ENCODE assay signal across 8 cellular contexts in genomic region chr11:119341222-119342022, GRCh38. TPM values are rescaled to one million over a fixed set of nuclear protein-coding genes. Genes with fewer than 3 reads are reported as not detected.
DNase-seq lines count a peak whose midpoint lies in the region; ATAC-seq and TF ChIP-seq lines count a peak whose summit lies in the region.
"Had no signal": no experiment of that assay in that cellular context is flagged by ENCODE, and none has a peak within 500 bp of the region (broad histone marks: within the 10 kb centered on the region; RNA-seq: fewer than 3 reads in every experiment).

No MANE protein-coding gene starts in this region.

- H3K9ac ChIP-seq in iPS-20b (ENCODE audit: low read depth, low read length): no peak overlapping the region

- H3K27ac ChIP-seq in iPS-20b (ENCODE audit: low read length): no peak overlapping the region
- H3K27ac ChIP-seq in substantia nigra (ENCODE audit: low read depth, low read length, poor library complexity, severe bottlenecking): peak overlapping the region; percentile 69
- H3K27ac ChIP-seq: HL-60 had no signal

- peaks cover 7% of the 10 kb centered on the region; the same call in 1 of the 2 replicates for H3K36me3 ChIP-seq in iPS-20b (ENCODE audit: insufficient read depth, low read depth, low read length)

- H3K4me1 ChIP-seq in iPS-20b (ENCODE audit: insufficient read depth, low read length): peaks cover 19% of the 10 kb centered on the region; the same call in 1 of the 2 replicates

- CTCF ChIA-PET in activated B cell treated with CpG ODN at 0.5 μM for 24 hours (lab: Charles Lee): interaction anchor here (1.2 kb wide), 1 partner anchor 15 kb away, joined by 4 read pairs; no protein-coding TSS in a partner anchor

- no peaks in the 10 kb centered on the region for H3K9me3 Mint-ChIP-seq in activated B cell treated with CpG ODN at 0.5 μM for 24 hours

- DNase-seq in activated B cell treated with CpG ODN at 0.5 μM for 24 hours (no peak), substantia nigra (lab: John Stamatoyannopoulos, UW) (peak in 14 of 49 donors; percentile 18 to 66 (median 50)), NCI-H226 (no peak)
- no peak for DNase-seq in activated naive CD4-positive, alpha-beta T cell treated with anti-CD3 and anti-CD28 coated beads, Interleukin-2, amount 50 U/mL, for 16 hours
- DNase-seq: NCI-H748 treated with DMSO at 0.1 percent for 48 hours had no signal

- no peaks in the 10 kb centered on the region for H3K9me3 ChIP-seq in iPS-20b (ENCODE audit: insufficient read depth, low read depth, low read length)

- peak overlapping the region; percentile 25 for H3K4me3 Mint-ChIP-seq in activated B cell treated with CpG ODN at 0.5 μM for 24 hours

- H3K27ac Mint-ChIP-seq in activated B cell treated with CpG ODN at 0.5 μM for 24 hours: no peak overlapping the region

- ATAC-seq in activated B cell treated with CpG ODN at 0.5 μM for 24 hours (ENCODE audit: low read depth) (no peak), GM21529 (IDR thresholded peaks at IDR 0.05; ENCODE audit: unreplicated experiment) (no peak)

- peaks cover 40% of the 10 kb centered on the region for H3K27me3 Mint-ChIP-seq in activated B cell treated with CpG ODN at 0.5 μM for 24 hours

- no peak for TF ChIP-seq CTCF in activated B cell treated with CpG ODN at 0.5 μM for 24 hours (IDR thresholded peaks at IDR 0.05)

- peak overlapping the region; percentile 63; the same call in 1 of the 2 replicates for H3K4me3 ChIP-seq in iPS-20b (ENCODE audit: low read length)

- POLR2A ChIA-PET in activated B cell treated with CpG ODN at 0.5 μM for 24 hours (lab: Charles Lee): no interaction called here

- intact Hi-C loops in activated B cell treated with CpG ODN at 0.5 μM for 24 hours (cut with micrococcal nuclease): no loop called here

- peaks cover 73% of the 10 kb centered on the region for H3K27me3 ChIP-seq in iPS-20b (ENCODE audit: insufficient read depth, low read length)

- peaks cover 21% of the 10 kb centered on the region for H3K4me1 Mint-ChIP-seq in activated B cell treated with CpG ODN at 0.5 μM for 24 hours

- H3K36me3 Mint-ChIP-seq in activated B cell treated with CpG ODN at 0.5 μM for 24 hours (ENCODE audit: low read depth): peaks cover 3% of the 10 kb centered on the region

RNA-seq across cellular contexts. Expression of gene C1QTNF5, which starts 0.7 kb away (rescaled TPM):
- not detected in 2 replicates for total RNA-seq in activated B cell treated with CpG ODN at 0.5 μM for 24 hours

RNA-seq across cellular contexts. Expression of gene MFRP, which starts 5.1 kb away (rescaled TPM):
- not detected in 2 replicates for total RNA-seq in activated B cell treated with CpG ODN at 0.5 μM for 24 hours

RNA-seq across cellular contexts. Expression of gene RNF26, which starts 7.1 kb away (rescaled TPM):
- total RNA-seq in activated B cell treated with CpG ODN at 0.5 μM for 24 hours: 20.1 and 21.2 TPM in 2 replicates

RNA-seq across cellular contexts. Expression of gene MCAM, which starts 24.5 kb away (rescaled TPM):
- 0.15 and 0.20 TPM in 2 replicates for total RNA-seq in activated B cell treated with CpG ODN at 0.5 μM for 24 hours

RNA-seq across cellular contexts. Expression of gene USP2, which starts 40.1 kb away (rescaled TPM):
- total RNA-seq in activated B cell treated with CpG ODN at 0.5 μM for 24 hours: 0.24 TPM in 1 of 2 replicates, not detected in the other
